In the genomic region with DNA sequence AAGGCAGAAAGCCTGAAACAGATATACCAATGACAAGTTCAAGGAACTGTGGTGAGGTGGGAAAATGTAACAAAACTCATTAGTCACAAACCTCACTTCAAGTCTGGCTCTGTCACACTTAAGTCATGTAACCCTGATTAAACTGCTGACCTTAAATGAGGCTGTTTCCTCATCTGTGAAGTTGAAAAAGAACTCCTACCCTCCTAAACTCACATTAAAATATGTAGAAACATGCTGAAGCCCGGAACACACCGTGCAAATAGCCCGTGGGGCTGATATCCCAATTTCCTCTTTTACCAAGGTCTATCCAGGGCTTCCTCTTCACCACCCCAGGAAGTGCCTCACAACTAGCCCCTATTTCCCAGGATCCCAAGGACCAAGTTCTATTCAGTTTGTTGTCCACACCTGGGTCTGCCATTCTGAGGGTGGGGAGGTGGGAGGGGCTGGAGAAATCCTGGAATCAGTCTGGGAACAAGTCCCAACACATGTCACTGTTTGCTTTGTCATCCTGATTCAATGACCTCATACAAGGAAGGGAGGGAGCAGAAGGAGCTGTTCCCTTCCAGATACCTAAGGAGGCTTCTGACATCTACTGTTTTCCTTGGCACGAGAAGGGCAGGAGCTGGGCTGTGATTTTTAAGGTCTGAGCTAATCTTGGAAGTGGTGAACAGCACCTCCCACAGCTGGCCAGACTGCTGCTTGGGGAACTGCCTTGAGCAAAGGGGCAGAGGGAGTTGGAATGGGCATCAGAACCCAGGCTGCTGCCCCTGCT, we compare ENCODE assay signal across 8 cellular contexts. TPM values are rescaled to one million over a fixed set of nuclear protein-coding genes. Genes with fewer than 3 reads are reported as not detected.
A peak's percentile ranks its signal among the peaks of the same experiment; 100 is the strongest.
DNase-seq lines count a peak whose midpoint lies in the region; FAIRE-seq and TF ChIP-seq lines count a peak whose summit lies in the region.

No MANE protein-coding gene starts in this region.

- no peaks in the 10 kb centered on the region for H3K36me3 ChIP-seq in BE2C

- peak; percentile 89 for FAIRE-seq in RCC 7860 (lab: Jason Lieb, UNC)

- no peak overlapping the region for H3K4me3 ChIP-seq in BE2C (ENCODE audit: low read depth, low read length)

- TF ChIP-seq CTCF in progenitor cell of endocrine pancreas (IDR thresholded peaks at IDR 0.05; ENCODE audit: unreplicated experiment), result no peak
- TF ChIP-seq CTCF in BE2C (IDR thresholded peaks at IDR 0.05; ENCODE audit: low read depth, low read length), result no peak

- H3K9me3 Mint-ChIP-seq in progenitor cell of endocrine pancreas (ENCODE audit: low read depth), result no peaks in the 10 kb centered on the region

- H3K27ac Mint-ChIP-seq in progenitor cell of endocrine pancreas, result peak overlapping the region; percentile 55

- no peak overlapping the region for H3K4me3 Mint-ChIP-seq in progenitor cell of endocrine pancreas (ENCODE audit: low read depth)

- H3K27me3 ChIP-seq in BE2C, result no peaks in the 10 kb centered on the region

- H3K27me3 Mint-ChIP-seq in progenitor cell of endocrine pancreas, result no peaks in the 10 kb centered on the region

- no peaks in the 10 kb centered on the region for H3K36me3 Mint-ChIP-seq in progenitor cell of endocrine pancreas (ENCODE audit: insufficient read depth)

- H3K4me1 Mint-ChIP-seq in progenitor cell of endocrine pancreas (ENCODE audit: low read depth), result peaks cover 4% of the 10 kb centered on the region

- peaks cover 12% of the 10 kb centered on the region for H3K4me1 ChIP-seq in BE2C

- H3K9me3 ChIP-seq in BE2C, result no peaks in the 10 kb centered on the region

- DNase-seq in H4 (ENCODE audit: low spot score) (peak; percentile 96), RCC 7860 (ENCODE audit: low spot score) (peak; percentile 99), fibroblast of gingiva (ENCODE audit: low read depth) (peak; percentile 93), progenitor cell of endocrine pancreas (ENCODE audit: low spot score, unreplicated experiment) (no peak), GF-D8 (lab: John Stamatoyannopoulos, UW) (no peak), GDM1 (lab: John Stamatoyannopoulos, UW) (no peak), BE2C (no peak)
- DNase-seq in stimulated activated CD4-positive, alpha-beta T cell treated with anti-CD3 and anti-CD28 coated beads, Interleukin-4, amount 100 ng/mL, for 24 hours, result no peak

RNA-seq across cellular contexts. Expression of a gene that starts 42.3 kb away (rescaled TPM):
- total RNA-seq in H4 (2014; rRNA removed; shearing (Covaris generic)), result 16.6 and 17.4 TPM in 2 replicates
- total RNA-seq in progenitor cell of endocrine pancreas, result 19.5 and 22.1 TPM in 2 replicates
- polyA plus RNA-seq in BE2C (2012; ENCODE audit: insufficient read depth, insufficient read length, low read depth), result 29.2 TPM

RNA-seq across cellular contexts. Expression of a gene that starts 42.6 kb away (rescaled TPM):
- 9.1 and 11.8 TPM in 2 replicates for total RNA-seq in H4 (2014; rRNA removed; shearing (Covaris generic))
- 47.6 and 48.1 TPM in 2 replicates for total RNA-seq in progenitor cell of endocrine pancreas
- 49.4 TPM for polyA plus RNA-seq in BE2C (2012; ENCODE audit: insufficient read depth, insufficient read length, low read depth)

Comparison
In these comparisons a context has a peak if more than half of its experiments do, and no peak if none do; other contexts are left out.
1. DNase-seq: peak in H4 (single experiment), RCC 7860 (single experiment) and fibroblast of gingiva (single experiment); none in progenitor cell of endocrine pancreas (single experiment), GF-D8 (single experiment), GDM1 (single experiment), BE2C (single experiment) and stimulated activated CD4-positive, alpha-beta T cell treated with anti-CD3 and anti-CD28 coated beads, Interleukin-4, amount 100 ng/mL, for 24 hours (single experiment).